Comparison of ENCODE assay signal across 36 cellular contexts in genomic region chr7:150881189-150881588, GRCh38. TPM values are rescaled to one million over a fixed set of nuclear protein-coding genes. Genes with fewer than 3 reads are reported as not detected.
"Had no signal": no experiment of that assay in that cellular context is flagged by ENCODE, and none has a peak within 500 bp of the region (broad histone marks: within the 10 kb centered on the region; RNA-seq: fewer than 3 reads in every experiment).

No MANE protein-coding gene starts in this region.

- H3K9ac ChIP-seq: KMS-11 had no signal

- H3K4me3 ChIP-seq: MG63 had no signal

- DNase-seq: Karpas-422, MG63, MM.1S, MV-4-11, NCI-H1048, NCI-H1092, NCI-H1092 treated with DMSO at 0.1 percent for 48 hours, NCI-H1105, NCI-H1105 treated with DMSO at 0.1 percent for 48 hours, NCI-H1417, NCI-H1417 treated with DMSO at 0.1 percent for 48 hours, NCI-H1436, NCI-H1436 treated with DMSO at 0.1 percent for 48 hours, NCI-H146, NCI-H1694, NCI-H1694 treated with DMSO at 0.1 percent for 48 hours, NCI-H187, NCI-H187 treated with DMSO at 0.1 percent for 48 hours, NCI-H1930, NCI-H2029, NCI-H2029 treated with DMSO at 0.1 percent for 48 hours, NCI-H2081, NCI-H2081 treated with DMSO at 0.1 percent for 48 hours, NCI-H2107, NCI-H2171, NCI-H2171 treated with DMSO at 0.1 percent for 48 hours, NCI-H2227 treated with DMSO at 0.1 percent for 48 hours, NCI-H226, NCI-H345, NCI-H446, NCI-H446 treated with DMSO at 0.1 percent for 48 hours, NCI-H510A, NCI-H510A treated with DMSO at 0.1 percent for 48 hours had no signal

- H3K27me3 ChIP-seq: MG63 had no signal

- H3K4me2 ChIP-seq: KMS-11 had no signal

- H3K27ac ChIP-seq: KMS-11 had no signal

- H3K36me3 ChIP-seq: MG63 had no signal

RNA-seq across cellular contexts. Expression of gene AOC1, which starts 28.9 kb away (rescaled TPM):
- total RNA-seq: LHCN-M2, NCI-H460 had no signal
